ENCODE assay signal across 1 cellular context in genomic region chr6:122642604-122643003, GRCh38. TPM values are rescaled to one million over a fixed set of nuclear protein-coding genes. Genes with fewer than 3 reads are reported as not detected.
"Had no signal": no experiment of that assay in that cellular context is flagged by ENCODE, and none has a peak within 500 bp of the region (broad histone marks: within the 10 kb centered on the region; RNA-seq: fewer than 3 reads in every experiment).

No MANE protein-coding gene starts in this region.

RNA-seq across cellular contexts. Expression of gene PKIB, which starts 32.4 kb away (rescaled TPM):
- total RNA-seq: skeletal muscle tissue had no signal
